In genomic region chr1:15485534-15486091, GRCh38 we compare ENCODE assay signal across 33 cellular contexts. TPM values are rescaled to one million over a fixed set of nuclear protein-coding genes. Genes with fewer than 3 reads are reported as not detected.
"Had no signal": no experiment of that assay in that cellular context is flagged by ENCODE, and none has a peak within 500 bp of the region (broad histone marks: within the 10 kb centered on the region; RNA-seq: fewer than 3 reads in every experiment).

No MANE protein-coding gene starts in this region.

- H3K27ac ChIP-seq: esophagus muscularis mucosa, foreskin keratinocyte, gastrocnemius medialis, heart left ventricle, WERI-Rb-1 had no signal

- H3K9me3 Mint-ChIP-seq: activated B cell treated with CpG ODN at 0.5 μM for 24 hours; activated CD4-positive, alpha-beta memory T cell treated with anti-CD3 and anti-CD28 coated beads, Interleukin-2, amount 10 ng/mL, durations not matched to agents 7 days and 5 days; activated T-cell treated with anti-CD3 and anti-CD28 coated beads, Interleukin-2, amount 50 U/mL, for 24 hours; activated T-cell treated with anti-CD3 and anti-CD28 coated beads, Interleukin-2, amount 50 U/mL, for 72 hours; effector memory CD8-positive, alpha-beta T cell; T-helper 2 cell treated with Interferon-gamma antibody and Interleukin-4, amounts not matched to agents 5 μg/mL and 100 μg/mL, for 36 hours had no signal

- H3K4me3 ChIP-seq: body of pancreas, esophagus muscularis mucosa, gastrocnemius medialis, heart left ventricle had no signal

- H3K4me1 ChIP-seq: foreskin keratinocyte, gastrocnemius medialis had no signal

- H3K27me3 ChIP-seq: body of pancreas, esophagus muscularis mucosa, foreskin keratinocyte, gastrocnemius medialis, heart left ventricle had no signal

- DNase-seq: activated B cell treated with CpG ODN at 0.5 μM for 24 hours; activated CD4-positive, alpha-beta memory T cell treated with anti-CD3 and anti-CD28 coated beads, Interleukin-2, amount 10 ng/mL, durations not matched to agents 7 days and 5 days; activated CD4-positive, alpha-beta T cell treated with anti-CD3 and anti-CD28 coated beads for 48 hours; activated CD4-positive, alpha-beta T cell treated with anti-CD3 and anti-CD28 coated beads, Interleukin-2, amount 50 U/mL, for 1 hour; activated CD8-positive, alpha-beta memory T cell treated with anti-CD3 and anti-CD28 coated beads, Interleukin-2, amount 50 U/mL, for 48 hours; activated gamma-delta T cell treated with Interleukin-2 at 50 U/mL for 16 hours; activated naive CD4-positive, alpha-beta T cell treated with anti-CD3 and anti-CD28 coated beads, Interleukin-2, amount 50 U/mL, for 16 hours; activated naive CD4-positive, alpha-beta T cell treated with Interleukin-2 at 50 U/mL for 16 hours; activated T-cell treated with anti-CD3 and anti-CD28 coated beads for 4 hours; activated T-cell treated with anti-CD3 and anti-CD28 coated beads, Interleukin-2, amount 50 U/mL, for 24 hours; activated T-cell treated with anti-CD3 and anti-CD28 coated beads, Interleukin-2, amount 50 U/mL, for 72 hours; amniotic stem cell; aorta; body of pancreas; caudate nucleus; cortex of kidney; dermis blood vessel endothelial cell; effector CD4-positive, alpha-beta T cell; effector memory CD8-positive, alpha-beta T cell; erythroblast; foreskin keratinocyte; gastrocnemius medialis; glutamatergic neuron; heart left ventricle; T-helper 17 cell; T1000; WERI-Rb-1 had no signal

- ATAC-seq: activated CD4-positive, CD25-positive, alpha-beta regulatory T cell treated with anti-CD3 and anti-CD28 coated beads, Interleukin-2, amount 50 U/mL, for 24 hours; activated T-cell treated with anti-CD3 and anti-CD28 coated beads, Interleukin-2, amount 50 U/mL, for 72 hours; body of pancreas; effector memory CD8-positive, alpha-beta T cell; foreskin keratinocyte; gastrocnemius medialis; heart left ventricle; T-helper 17 cell had no signal

- H3K4me1 Mint-ChIP-seq: activated B cell treated with CpG ODN at 0.5 μM for 24 hours had no signal

- H3K36me3 ChIP-seq: WERI-Rb-1 had no signal

- FAIRE-seq: colon had no signal

- H3K4me3 Mint-ChIP-seq: activated B cell treated with CpG ODN at 0.5 μM for 24 hours; activated CD4-positive, alpha-beta memory T cell treated with anti-CD3 and anti-CD28 coated beads, Interleukin-2, amount 10 ng/mL, durations not matched to agents 7 days and 5 days; activated naive CD8-positive, alpha-beta T cell; activated T-cell treated with anti-CD3 and anti-CD28 coated beads, Interleukin-2, amount 50 U/mL, for 24 hours; activated T-cell treated with anti-CD3 and anti-CD28 coated beads, Interleukin-2, amount 50 U/mL, for 72 hours; effector memory CD8-positive, alpha-beta T cell; T-helper 17 cell; T-helper 2 cell treated with Interferon-gamma antibody and Interleukin-4, amounts not matched to agents 5 μg/mL and 100 μg/mL, for 36 hours had no signal

- H3K27ac Mint-ChIP-seq: activated B cell treated with CpG ODN at 0.5 μM for 24 hours; activated CD4-positive, alpha-beta memory T cell treated with anti-CD3 and anti-CD28 coated beads, Interleukin-2, amount 10 ng/mL, durations not matched to agents 7 days and 5 days; activated naive CD8-positive, alpha-beta T cell; activated T-cell treated with anti-CD3 and anti-CD28 coated beads, Interleukin-2, amount 50 U/mL, for 24 hours; activated T-cell treated with anti-CD3 and anti-CD28 coated beads, Interleukin-2, amount 50 U/mL, for 72 hours; effector memory CD8-positive, alpha-beta T cell; T-helper 17 cell; T-helper 2 cell treated with Interferon-gamma antibody and Interleukin-4, amounts not matched to agents 5 μg/mL and 100 μg/mL, for 36 hours had no signal

- H3K9me3 ChIP-seq: body of pancreas, esophagus muscularis mucosa, gastrocnemius medialis had no signal

- H3K27me3 Mint-ChIP-seq: activated B cell treated with CpG ODN at 0.5 μM for 24 hours; activated CD4-positive, alpha-beta memory T cell treated with anti-CD3 and anti-CD28 coated beads, Interleukin-2, amount 10 ng/mL, durations not matched to agents 7 days and 5 days; activated naive CD8-positive, alpha-beta T cell; activated T-cell treated with anti-CD3 and anti-CD28 coated beads, Interleukin-2, amount 50 U/mL, for 24 hours; effector memory CD8-positive, alpha-beta T cell; T-helper 17 cell had no signal

RNA-seq across cellular contexts. Expression of gene CELA2B, which starts 9.7 kb away (rescaled TPM):
- total RNA-seq: activated B cell treated with CpG ODN at 0.5 μM for 24 hours; activated CD4-positive, alpha-beta memory T cell treated with anti-CD3 and anti-CD28 coated beads, Interleukin-2, amount 10 ng/mL, durations not matched to agents 7 days and 5 days; activated T-cell treated with anti-CD3 and anti-CD28 coated beads, Interleukin-2, amount 50 U/mL, for 72 hours; chondrocyte; dermis blood vessel endothelial cell; esophagus muscularis mucosa; foreskin keratinocyte; gastrocnemius medialis; heart left ventricle; T-helper 17 cell had no signal
- polyA plus RNA-seq: foreskin keratinocyte, heart left ventricle had no signal

RNA-seq across cellular contexts. Expression of gene CELA2A, which starts 29.1 kb away (rescaled TPM):
- total RNA-seq: activated B cell treated with CpG ODN at 0.5 μM for 24 hours; activated CD4-positive, alpha-beta memory T cell treated with anti-CD3 and anti-CD28 coated beads, Interleukin-2, amount 10 ng/mL, durations not matched to agents 7 days and 5 days; activated T-cell treated with anti-CD3 and anti-CD28 coated beads, Interleukin-2, amount 50 U/mL, for 72 hours; chondrocyte; dermis blood vessel endothelial cell; esophagus muscularis mucosa; foreskin keratinocyte; gastrocnemius medialis; T-helper 17 cell had no signal
- polyA plus RNA-seq: foreskin keratinocyte, heart left ventricle had no signal

RNA-seq across cellular contexts. Expression of gene CTRC, which starts 47.4 kb away (rescaled TPM):
- total RNA-seq: chondrocyte, dermis blood vessel endothelial cell, foreskin keratinocyte had no signal
- polyA plus RNA-seq: foreskin keratinocyte, heart left ventricle had no signal
